Comparison of ENCODE assay signal across 16 cellular contexts in genomic region chr20:4453369-4453768, GRCh38.
"Had no signal": no experiment of that assay in that cellular context is flagged by ENCODE, and none has a peak within 500 bp of the region (broad histone marks: within the 10 kb centered on the region; RNA-seq: fewer than 3 reads in every experiment).

No MANE protein-coding gene starts in this region.

- H3K27me3 Mint-ChIP-seq: type B pancreatic cell had no signal

- H3K27me3 ChIP-seq: dorsolateral prefrontal cortex had no signal

- DNase-seq: dorsolateral prefrontal cortex; effector CD8-positive, alpha-beta T cell; foreskin melanocyte; head of caudate nucleus; hippocampal formation; left colon; mammary epithelial cell; natural killer cell; posterior cingulate gyrus; stimulated activated CD4-positive, alpha-beta T cell treated with anti-CD3 and anti-CD28 coated beads, Interleukin-2, amount 100 ng/mL, for 48 hours; stimulated activated naive CD4-positive, alpha-beta T cell treated with Interleukin-2 at 50 U/mL for 16 hours had no signal

- ATAC-seq: esophagus mucosa, left colon, natural killer cell had no signal

- H3K27ac ChIP-seq: coronary artery, dorsolateral prefrontal cortex had no signal

- H3K27ac Mint-ChIP-seq: natural killer cell, type B pancreatic cell had no signal

- H3K36me3 Mint-ChIP-seq: natural killer cell had no signal

- H3K4me3 Mint-ChIP-seq: natural killer cell, neural crest cell, type B pancreatic cell had no signal

- H3K4me1 Mint-ChIP-seq: natural killer cell had no signal

- H3K4me3 ChIP-seq: coronary artery, dorsolateral prefrontal cortex, smooth muscle cell had no signal

- H3K4me2 ChIP-seq: smooth muscle cell had no signal

- H3K9me3 Mint-ChIP-seq: natural killer cell had no signal
